13 cellular contexts compared by ENCODE assay signal in genomic region chr2:98473995-98474780, GRCh38. TPM values are rescaled to one million over a fixed set of nuclear protein-coding genes. Genes with fewer than 3 reads are reported as not detected.
DNase-seq lines count a peak whose midpoint lies in the region; ATAC-seq and TF ChIP-seq lines count a peak whose summit lies in the region.
"Had no signal": no experiment of that assay in that cellular context is flagged by ENCODE, and none has a peak within 500 bp of the region (broad histone marks: within the 10 kb centered on the region; RNA-seq: fewer than 3 reads in every experiment).

No MANE protein-coding gene starts in this region.

- peaks cover 78% of the 10 kb centered on the region for H3K4me1 ChIP-seq in BLaER1

- H3K27ac Mint-ChIP-seq in brain: peak overlapping the region in 3 of 5 experiments; percentile 3 to 43 (median 9)

- H3K4me1 Mint-ChIP-seq in brain: peaks cover 77% of the 10 kb centered on the region

- H3K4me2 ChIP-seq in BLaER1: peak overlapping the region; percentile 33

- H3K9me3 ChIP-seq in BLaER1 (0 out of 2 replicates have a peak, but pooled peaks cover 4% of the 10 kb centered on the region), KOPT-K1 (ENCODE audit: insufficient read depth, low read length, poor library complexity, severe bottlenecking) (no peaks in the 10 kb centered on the region), WERI-Rb-1 (ENCODE audit: severe bottlenecking) (no peaks in the 10 kb centered on the region)
- H3K9me3 ChIP-seq: tibial artery had no signal

- no peak overlapping the region for H3K4me3 ChIP-seq in BLaER1
- no peak overlapping the region for H3K4me3 ChIP-seq in WERI-Rb-1 (ENCODE audit: low read depth, low read length)
- H3K4me3 ChIP-seq: tibial artery had no signal

- 0 out of 2 replicates have a peak, but pooled peaks cover 7% of the 10 kb centered on the region for H3K36me3 ChIP-seq in BLaER1
- H3K36me3 ChIP-seq in KOPT-K1 (ENCODE audit: insufficient read depth, low read length): no peaks in the 10 kb centered on the region; the same call in 1 of the 2 replicates
- H3K36me3 ChIP-seq in WERI-Rb-1: no peaks in the 10 kb centered on the region
- H3K36me3 ChIP-seq: tibial artery had no signal

- H4K20me1 ChIP-seq in BLaER1: peaks cover 90% of the 10 kb centered on the region

- ATAC-seq in GM18517 (IDR thresholded peaks at IDR 0.05; ENCODE audit: unreplicated experiment) (peak; percentile 46), HG03442 (IDR thresholded peaks at IDR 0.05; ENCODE audit: unreplicated experiment) (no peak), GM19023 (IDR thresholded peaks at IDR 0.05; ENCODE audit: unreplicated experiment) (no peak)

- H3K4me3 Mint-ChIP-seq in brain: no peak overlapping the region

- peaks cover 7% of the 10 kb centered on the region for H3K36me3 Mint-ChIP-seq in brain

- H3K27me3 Mint-ChIP-seq in brain: no peaks in the 10 kb centered on the region

- H3K27ac ChIP-seq in BLaER1 (no peak overlapping the region), KOPT-K1 (ENCODE audit: low read depth, low read length, poor library complexity, severe bottlenecking) (peak overlapping the region; percentile 70), WERI-Rb-1 (no peak overlapping the region)
- H3K27ac ChIP-seq: tibial artery had no signal

- TF ChIP-seq CTCF in brain (conservative IDR thresholded peaks at IDR 0.05) (no peak), WERI-Rb-1 (IDR thresholded peaks at IDR 0.05; ENCODE audit: low read depth, low read length) (no peak)

- no peak for DNase-seq in WERI-Rb-1
- no peak for DNase-seq in stimulated activated CD4-positive, alpha-beta T cell treated with anti-CD3 and anti-CD28 coated beads, Interleukin-2, amount 100 ng/mL, for 24 hours
- DNase-seq: C1 segment of cervical spinal cord; IMR-90; NCI-H526; stimulated activated CD4-positive, alpha-beta T cell treated with anti-CD3 and anti-CD28 coated beads, Interleukin-2, amount 100 ng/mL, for 48 hours had no signal

- H3K27me3 ChIP-seq in BLaER1: no peaks in the 10 kb centered on the region
- H3K27me3 ChIP-seq in WERI-Rb-1 (ENCODE audit: insufficient read depth, low read depth, severe bottlenecking): no peaks in the 10 kb centered on the region
- H3K27me3 ChIP-seq: tibial artery had no signal

- H3K9ac ChIP-seq in BLaER1: no peak overlapping the region

- no peaks in the 10 kb centered on the region for H3K9me3 Mint-ChIP-seq in brain

RNA-seq across cellular contexts. Expression of gene INPP4A, which starts 29.5 kb away (rescaled TPM):
- 11.1 TPM for polyA plus RNA-seq in brain (ENCODE audit: insufficient read depth, low read depth, low replicate concordance)
